Comparison of ENCODE assay signal across 1 cellular context in the genomic region with DNA sequence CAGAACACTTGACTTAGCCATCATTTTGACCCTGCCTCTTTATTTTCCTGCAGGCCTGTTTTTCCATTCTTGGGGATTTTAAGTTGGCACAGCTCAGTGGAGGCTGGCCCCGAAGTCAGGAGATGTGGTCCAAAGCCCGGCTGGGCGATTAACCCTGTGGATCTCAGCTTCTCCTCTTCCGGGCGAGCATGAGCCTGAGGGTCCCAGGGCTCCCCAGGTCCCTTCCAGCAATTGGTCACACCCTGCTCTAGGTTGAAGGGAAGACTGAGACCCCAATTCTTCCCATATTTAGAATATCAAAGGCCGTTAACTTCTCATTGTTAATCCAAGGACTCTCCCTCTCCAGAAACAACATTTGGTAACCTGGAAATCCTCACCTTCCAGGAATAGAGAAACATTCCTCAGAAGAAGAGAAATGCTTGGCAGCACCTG.
TF ChIP-seq lines count a peak whose summit lies in the region.

No MANE protein-coding gene starts in this region.

TF ChIP-seq in IMR-90, 13 proteins besides CTCF, POLR2A, EP300 and RAD21:
- TF ChIP-seq FOS (IDR thresholded peaks at IDR 0.05; ENCODE audit: low read depth, low read length) = no peak
- TF ChIP-seq NFE2L2 (IDR thresholded peaks at IDR 0.05; ENCODE audit: low read depth, low read length) = no peak
- no peak for TF ChIP-seq BHLHE40 (IDR thresholded peaks at IDR 0.05; ENCODE audit: low read depth, low read length)
- TF ChIP-seq CEBPB (IDR thresholded peaks at IDR 0.05; ENCODE audit: low read depth, low read length) = no peak
- TF ChIP-seq, protein P1, sequence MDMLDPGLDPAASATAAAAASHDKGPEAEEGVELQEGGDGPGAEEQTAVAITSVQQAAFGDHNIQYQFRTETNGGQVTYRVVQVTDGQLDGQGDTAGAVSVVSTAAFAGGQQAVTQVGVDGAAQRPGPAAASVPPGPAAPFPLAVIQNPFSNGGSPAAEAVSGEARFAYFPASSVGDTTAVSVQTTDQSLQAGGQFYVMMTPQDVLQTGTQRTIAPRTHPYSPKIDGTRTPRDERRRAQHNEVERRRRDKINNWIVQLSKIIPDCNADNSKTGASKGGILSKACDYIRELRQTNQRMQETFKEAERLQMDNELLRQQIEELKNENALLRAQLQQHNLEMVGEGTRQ (IDR thresholded peaks at IDR 0.05; ENCODE audit: low read depth, low read length) = no peak
- TF ChIP-seq RFX5 (IDR thresholded peaks at IDR 0.05; ENCODE audit: low read depth, low read length) = no peak
- TF ChIP-seq MAFK (IDR thresholded peaks at IDR 0.05; ENCODE audit: low read depth, low read length) = no peak
- TF ChIP-seq MAZ (IDR thresholded peaks at IDR 0.05; ENCODE audit: borderline replicate concordance, low read depth, low read length) = no peak
- TF ChIP-seq RCOR1 (IDR thresholded peaks at IDR 0.05; ENCODE audit: insufficient replicate concordance, low read length) = no peak
